In genomic region chr1:202210370-202210769, GRCh38 we compare ENCODE assay signal across 1 cellular context.
TF ChIP-seq lines count a peak whose summit lies in the region.

No MANE protein-coding gene starts in this region.

TF ChIP-seq in HepG2, 621 proteins besides CTCF, POLR2A, EP300 and RAD21 (continued from another document):
- TF ChIP-seq ATF7-NPFF (CRISPR knock-in tag; IDR thresholded peaks at IDR 0.05; ENCODE audit: low read depth) = no peak
- no peak for TF ChIP-seq ZBTB33 (CRISPR knock-in tag; IDR thresholded peaks at IDR 0.05)
TF ChIP-seq in HepG2: peak in this region for 0.
